In genomic region chr9:5352637-5353248, GRCh38 we compare ENCODE assay signal across 25 cellular contexts. TPM values are rescaled to one million over a fixed set of nuclear protein-coding genes. Genes with fewer than 3 reads are reported as not detected.
DNase-seq lines count a peak whose midpoint lies in the region; ATAC-seq, FAIRE-seq and TF ChIP-seq lines count a peak whose summit lies in the region.
"Had no signal": no experiment of that assay in that cellular context is flagged by ENCODE, and none has a peak within 500 bp of the region (broad histone marks: within the 10 kb centered on the region; RNA-seq: fewer than 3 reads in every experiment).

No MANE protein-coding gene starts in this region.

- intact Hi-C loops in activated naive CD4-positive, alpha-beta T cell treated with anti-CD3 and anti-CD28 coated beads for 36 hours (cut with micrococcal nuclease) = no loop called here

- ATAC-seq in stimulated activated effector memory CD8-positive, alpha-beta T cell treated with anti-CD3 and anti-CD28 coated beads, Interleukin-12 subunit alpha, Interleukin-12 subunit beta, amount 100 ng/mL, for 72 hours = peak; percentile 74
- ATAC-seq: stimulated activated memory B cell treated with anti-CD40 and anti-IgM and Interleukin-4, amounts not matched to agents 10 μg/mL and 1 μg/mL and 100 μg/mL, for 72 hours had no signal

- H3K9me3 Mint-ChIP-seq in activated naive CD4-positive, alpha-beta T cell treated with anti-CD3 and anti-CD28 coated beads, Interleukin-2, amount 10 ng/mL, durations not matched to agents 7 days and 5 days = peaks cover 38% of the 10 kb centered on the region
- peaks cover 6% of the 10 kb centered on the region for H3K9me3 Mint-ChIP-seq in activated naive CD4-positive, alpha-beta T cell treated with anti-CD3 and anti-CD28 coated beads for 36 hours
- H3K9me3 Mint-ChIP-seq in T-helper 1 cell treated with Interleukin-12 subunit alpha and Interleukin-12 subunit beta and Interleukin-4 antibody, amounts not matched to agents 30 μg/mL and 1 μg/mL, for 36 hours = peaks cover 24% of the 10 kb centered on the region
- H3K9me3 Mint-ChIP-seq in stimulated activated effector memory CD8-positive, alpha-beta T cell treated with anti-CD3 and anti-CD28 coated beads, Interleukin-12 subunit alpha, Interleukin-12 subunit beta, amount 100 ng/mL, for 72 hours = peaks cover 7% of the 10 kb centered on the region
- peaks cover 2% of the 10 kb centered on the region for H3K9me3 Mint-ChIP-seq in glutamatergic neuron (ENCODE audit: unreplicated experiment)

- H3K27me3 Mint-ChIP-seq in activated naive CD4-positive, alpha-beta T cell treated with anti-CD3 and anti-CD28 coated beads, Interleukin-2, amount 10 ng/mL, durations not matched to agents 7 days and 5 days = peaks cover 4% of the 10 kb centered on the region
- no peaks in the 10 kb centered on the region for H3K27me3 Mint-ChIP-seq in activated naive CD4-positive, alpha-beta T cell treated with anti-CD3 and anti-CD28 coated beads for 36 hours (ENCODE audit: low read depth)
- no peaks in the 10 kb centered on the region for H3K27me3 Mint-ChIP-seq in T-helper 1 cell treated with Interleukin-12 subunit alpha and Interleukin-12 subunit beta and Interleukin-4 antibody, amounts not matched to agents 30 μg/mL and 1 μg/mL, for 36 hours (ENCODE audit: low read depth)
- H3K27me3 Mint-ChIP-seq in glutamatergic neuron (ENCODE audit: unreplicated experiment) = no peaks in the 10 kb centered on the region
- H3K27me3 Mint-ChIP-seq: stimulated activated memory B cell treated with anti-CD40 and anti-IgM and Interleukin-4, amounts not matched to agents 10 μg/mL and 1 μg/mL and 100 μg/mL, for 72 hours had no signal

- DNase-seq in activated naive CD4-positive, alpha-beta T cell treated with anti-CD3 and anti-CD28 coated beads, Interleukin-2, amount 10 ng/mL, durations not matched to agents 7 days and 5 days = peak; percentile 41
- DNase-seq in activated naive CD4-positive, alpha-beta T cell treated with anti-CD3 and anti-CD28 coated beads for 36 hours = no peak
- DNase-seq in bronchial epithelial cell (ENCODE audit: low read depth) = no peak
- no peak for DNase-seq in stimulated activated effector memory CD8-positive, alpha-beta T cell treated with anti-CD3 and anti-CD28 coated beads, Interleukin-12 subunit alpha, Interleukin-12 subunit beta, amount 100 ng/mL, for 72 hours (ENCODE audit: low spot score in 2 of 2)
- DNase-seq in KG1 (lab: John Stamatoyannopoulos, UW) = no peak
- DNase-seq in glutamatergic neuron = no peak
- no peak for DNase-seq in glomerular visceral epithelial cell (ENCODE audit: extremely low spot score)
- DNase-seq: activated CD4-positive, CD25-positive, alpha-beta regulatory T cell treated with anti-CD3 and anti-CD28 coated beads, Interleukin-2, amount 50 U/mL, for 72 hours; GDM1; kidney glomerular epithelial cell; NCI-H1092 treated with DMSO at 0.1 percent for 48 hours; NCI-H2029 treated with DMSO at 0.1 percent for 48 hours; NCI-H345; NCI-H82; nucleus accumbens; stimulated activated CD4-positive, alpha-beta T cell treated with anti-CD3 and anti-CD28 coated beads, Interleukin-2, amount 100 ng/mL, for 24 hours; thyroid gland had no signal

- H3K4me1 Mint-ChIP-seq in activated naive CD4-positive, alpha-beta T cell treated with anti-CD3 and anti-CD28 coated beads, Interleukin-2, amount 10 ng/mL, durations not matched to agents 7 days and 5 days = peaks cover 40% of the 10 kb centered on the region
- peaks cover 30% of the 10 kb centered on the region for H3K4me1 Mint-ChIP-seq in activated naive CD4-positive, alpha-beta T cell treated with anti-CD3 and anti-CD28 coated beads for 36 hours (ENCODE audit: low read depth)
- H3K4me1 Mint-ChIP-seq in T-helper 1 cell treated with Interleukin-12 subunit alpha and Interleukin-12 subunit beta and Interleukin-4 antibody, amounts not matched to agents 30 μg/mL and 1 μg/mL, for 36 hours (ENCODE audit: low read depth) = peaks cover 25% of the 10 kb centered on the region
- H3K4me1 Mint-ChIP-seq in stimulated activated effector memory CD8-positive, alpha-beta T cell treated with anti-CD3 and anti-CD28 coated beads, Interleukin-12 subunit alpha, Interleukin-12 subunit beta, amount 100 ng/mL, for 72 hours = peaks cover 38% of the 10 kb centered on the region
- H3K4me1 Mint-ChIP-seq in glutamatergic neuron (ENCODE audit: low read depth, unreplicated experiment) = no peaks in the 10 kb centered on the region

- H3K36me3 Mint-ChIP-seq in activated naive CD4-positive, alpha-beta T cell treated with anti-CD3 and anti-CD28 coated beads, Interleukin-2, amount 10 ng/mL, durations not matched to agents 7 days and 5 days = peaks cover 48% of the 10 kb centered on the region
- H3K36me3 Mint-ChIP-seq in activated naive CD4-positive, alpha-beta T cell treated with anti-CD3 and anti-CD28 coated beads for 36 hours (ENCODE audit: low read depth) = peaks cover 10% of the 10 kb centered on the region
- peaks cover 32% of the 10 kb centered on the region for H3K36me3 Mint-ChIP-seq in T-helper 1 cell treated with Interleukin-12 subunit alpha and Interleukin-12 subunit beta and Interleukin-4 antibody, amounts not matched to agents 30 μg/mL and 1 μg/mL, for 36 hours (ENCODE audit: low read depth)
- no peaks in the 10 kb centered on the region for H3K36me3 Mint-ChIP-seq in stimulated activated effector memory CD8-positive, alpha-beta T cell treated with anti-CD3 and anti-CD28 coated beads, Interleukin-12 subunit alpha, Interleukin-12 subunit beta, amount 100 ng/mL, for 72 hours
- H3K36me3 Mint-ChIP-seq in glutamatergic neuron (ENCODE audit: unreplicated experiment) = peaks cover 6% of the 10 kb centered on the region

- CTCF ChIA-PET in activated naive CD4-positive, alpha-beta T cell treated with anti-CD3 and anti-CD28 coated beads, Interleukin-2, amount 10 ng/mL, durations not matched to agents 7 days and 5 days (lab: Charles Lee) = interaction anchor here (1.0 to 1.2 kb wide), 2 partner anchors 147 to 167 kb away, joined by 3 to 6 read pairs; no protein-coding TSS in a partner anchor
- CTCF ChIA-PET in activated naive CD4-positive, alpha-beta T cell treated with anti-CD3 and anti-CD28 coated beads for 36 hours (lab: Charles Lee) = interaction anchor here (0.6 to 1.0 kb wide), 2 partner anchors 132 to 237 kb away, joined by 3 to 4 read pairs; no protein-coding TSS in a partner anchor

- H3K4me3 ChIP-seq in bronchial epithelial cell (ENCODE audit: low read depth, low read length) = no peak overlapping the region
- H3K4me3 ChIP-seq: coronary artery, skin epidermis, thyroid gland had no signal

- peak overlapping the region; percentile 80 for H3K27ac Mint-ChIP-seq in activated naive CD4-positive, alpha-beta T cell treated with anti-CD3 and anti-CD28 coated beads, Interleukin-2, amount 10 ng/mL, durations not matched to agents 7 days and 5 days
- H3K27ac Mint-ChIP-seq in activated naive CD4-positive, alpha-beta T cell treated with anti-CD3 and anti-CD28 coated beads for 36 hours = no peak overlapping the region
- H3K27ac Mint-ChIP-seq in T-helper 1 cell treated with Interleukin-12 subunit alpha and Interleukin-12 subunit beta and Interleukin-4 antibody, amounts not matched to agents 30 μg/mL and 1 μg/mL, for 36 hours = peak overlapping the region; percentile 43
- peak overlapping the region; percentile 16 for H3K27ac Mint-ChIP-seq in stimulated activated effector memory CD8-positive, alpha-beta T cell treated with anti-CD3 and anti-CD28 coated beads, Interleukin-12 subunit alpha, Interleukin-12 subunit beta, amount 100 ng/mL, for 72 hours
- no peak overlapping the region for H3K27ac Mint-ChIP-seq in glutamatergic neuron (ENCODE audit: unreplicated experiment)

- TF ChIP-seq CTCF in bronchial epithelial cell (IDR thresholded peaks at IDR 0.05; ENCODE audit: insufficient read depth, low read length, severe bottlenecking) (no peak), glutamatergic neuron (IDR thresholded peaks at IDR 0.05; ENCODE audit: partially characterized antibody, unreplicated experiment) (no peak)

- no peaks in the 10 kb centered on the region for H3K27me3 ChIP-seq in bronchial epithelial cell (ENCODE audit: control insufficient read depth, insufficient read depth, low read length)
- H3K27me3 ChIP-seq: thyroid gland had no signal

- H3K4me3 Mint-ChIP-seq in activated naive CD4-positive, alpha-beta T cell treated with anti-CD3 and anti-CD28 coated beads, Interleukin-2, amount 10 ng/mL, durations not matched to agents 7 days and 5 days = peak overlapping the region; percentile 33
- H3K4me3 Mint-ChIP-seq in activated naive CD4-positive, alpha-beta T cell treated with anti-CD3 and anti-CD28 coated beads for 36 hours = no peak overlapping the region
- peak overlapping the region; percentile 22 for H3K4me3 Mint-ChIP-seq in T-helper 1 cell treated with Interleukin-12 subunit alpha and Interleukin-12 subunit beta and Interleukin-4 antibody, amounts not matched to agents 30 μg/mL and 1 μg/mL, for 36 hours
- H3K4me3 Mint-ChIP-seq in stimulated activated effector memory CD8-positive, alpha-beta T cell treated with anti-CD3 and anti-CD28 coated beads, Interleukin-12 subunit alpha, Interleukin-12 subunit beta, amount 100 ng/mL, for 72 hours = no peak overlapping the region
- no peak overlapping the region for H3K4me3 Mint-ChIP-seq in glutamatergic neuron (ENCODE audit: unreplicated experiment)
- H3K4me3 Mint-ChIP-seq: stimulated activated memory B cell treated with anti-CD40 and anti-IgM and Interleukin-4, amounts not matched to agents 10 μg/mL and 1 μg/mL and 100 μg/mL, for 72 hours had no signal

- H3K36me3 ChIP-seq in bronchial epithelial cell (ENCODE audit: control insufficient read depth, insufficient read depth, low read length) = no peaks in the 10 kb centered on the region
- H3K36me3 ChIP-seq: thyroid gland had no signal

- peak; percentile 13 for FAIRE-seq in bronchial epithelial cell (lab: Jason Lieb, UNC)

RNA-seq across cellular contexts. Expression of gene RLN1, which starts 13.1 kb away (rescaled TPM):
- total RNA-seq in activated naive CD4-positive, alpha-beta T cell treated with anti-CD3 and anti-CD28 coated beads for 36 hours = under 1 TPM; 0.54 to 0.95 TPM
- 0.26 and 0.64 TPM in 2 replicates for total RNA-seq in bronchial epithelial cell
- not detected for total RNA-seq in glutamatergic neuron (ENCODE audit: unreplicated experiment)
- total RNA-seq: fibroblast of lung, glomerular endothelial cell, LHCN-M2, lung microvascular endothelial cell had no signal

RNA-seq across cellular contexts. Expression of gene RLN2, which starts 48.2 kb away (rescaled TPM):
- total RNA-seq in activated naive CD4-positive, alpha-beta T cell treated with anti-CD3 and anti-CD28 coated beads for 36 hours = 1 to 10 TPM; 3.4 to 4.0 TPM
- total RNA-seq in bronchial epithelial cell (0.26 and 0.90 TPM in 2 replicates), glutamatergic neuron (ENCODE audit: unreplicated experiment) (not detected)
- total RNA-seq: fibroblast of lung, glomerular endothelial cell, LHCN-M2, thyroid gland had no signal

Comparison
In these comparisons a context has a peak if more than half of its experiments do, and no peak if none do; other contexts are left out.
1. H3K27ac Mint-ChIP-seq: peak in activated naive CD4-positive, alpha-beta T cell treated with anti-CD3 and anti-CD28 coated beads, Interleukin-2, amount 10 ng/mL, durations not matched to agents 7 days and 5 days (single experiment), T-helper 1 cell treated with Interleukin-12 subunit alpha and Interleukin-12 subunit beta and Interleukin-4 antibody, amounts not matched to agents 30 μg/mL and 1 μg/mL, for 36 hours (single experiment) and stimulated activated effector memory CD8-positive, alpha-beta T cell treated with anti-CD3 and anti-CD28 coated beads, Interleukin-12 subunit alpha, Interleukin-12 subunit beta, amount 100 ng/mL, for 72 hours (single experiment); none in activated naive CD4-positive, alpha-beta T cell treated with anti-CD3 and anti-CD28 coated beads for 36 hours (single experiment) and glutamatergic neuron (single experiment).
2. H3K4me3 Mint-ChIP-seq: peak in activated naive CD4-positive, alpha-beta T cell treated with anti-CD3 and anti-CD28 coated beads, Interleukin-2, amount 10 ng/mL, durations not matched to agents 7 days and 5 days (single experiment) and T-helper 1 cell treated with Interleukin-12 subunit alpha and Interleukin-12 subunit beta and Interleukin-4 antibody, amounts not matched to agents 30 μg/mL and 1 μg/mL, for 36 hours (single experiment); none in activated naive CD4-positive, alpha-beta T cell treated with anti-CD3 and anti-CD28 coated beads for 36 hours (single experiment), stimulated activated effector memory CD8-positive, alpha-beta T cell treated with anti-CD3 and anti-CD28 coated beads, Interleukin-12 subunit alpha, Interleukin-12 subunit beta, amount 100 ng/mL, for 72 hours (single experiment) and glutamatergic neuron (single experiment).